ENCODE assay signal across 1 cellular context in genomic region chr1:94863919-94864318, GRCh38.
TF ChIP-seq lines count a peak whose summit lies in the region.

No MANE protein-coding gene starts in this region.

TF ChIP-seq in HepG2, 621 proteins besides CTCF, POLR2A, EP300 and RAD21 (continued from another document):
- no peak for TF ChIP-seq REST (IDR thresholded peaks at IDR 0.05; ENCODE audit: borderline replicate concordance in 1 of 2, low read depth in 1 of 2, low read length in 2 of 2)
- 0 out of 2 replicates have a peak, but pooled peaks have one; percentile 29 for TF ChIP-seq GATAD2A (CRISPR knock-in tag; IDR thresholded peaks at IDR 0.05)
- TF ChIP-seq JUND (CRISPR knock-in tag; IDR thresholded peaks at IDR 0.05): 0 out of 2 replicates have a peak, but pooled peaks have one; percentile 37
- no peak for TF ChIP-seq MATR3 (CRISPR knock-in tag; IDR thresholded peaks at IDR 0.05)
- TF ChIP-seq FOXK1 (CRISPR knock-in tag; IDR thresholded peaks at IDR 0.05; ENCODE audit: borderline replicate concordance, low read depth): no peak
- no peak for TF ChIP-seq ETV5 (CRISPR knock-in tag; IDR thresholded peaks at IDR 0.05; ENCODE audit: borderline replicate concordance)
- TF ChIP-seq FOXA3 (CRISPR knock-in tag; IDR thresholded peaks at IDR 0.05): 0 out of 2 replicates have a peak, but pooled peaks have one; percentile 28
- 0 out of 2 replicates have a peak, but pooled peaks have one; percentile 30 for TF ChIP-seq JUN (CRISPR knock-in tag; IDR thresholded peaks at IDR 0.05)
- no peak; the same call in 1 of the 2 replicates for TF ChIP-seq RXRA (CRISPR knock-in tag; IDR thresholded peaks at IDR 0.05)
- TF ChIP-seq SAP130 (CRISPR knock-in tag; IDR thresholded peaks at IDR 0.05; ENCODE audit: low read depth): 0 out of 2 replicates have a peak, but pooled peaks have one; percentile 27
- peak; percentile 38; the same call in 1 of the 2 replicates for TF ChIP-seq FOSL1 (CRISPR knock-in tag; IDR thresholded peaks at IDR 0.05; ENCODE audit: borderline replicate concordance)
- 0 out of 2 replicates have a peak, but pooled peaks have one; percentile 18 for TF ChIP-seq ZGPAT (CRISPR knock-in tag; IDR thresholded peaks at IDR 0.05)
- peak; percentile 85 for TF ChIP-seq TEAD3 (CRISPR knock-in tag; optimal IDR thresholded peaks at IDR 0.05; ENCODE audit: borderline replicate concordance)
- TF ChIP-seq RARA (CRISPR knock-in tag; IDR thresholded peaks at IDR 0.05): 0 out of 2 replicates have a peak, but pooled peaks have one; percentile 18
- no peak for TF ChIP-seq DBP (CRISPR knock-in tag; IDR thresholded peaks at IDR 0.05; ENCODE audit: not compliant biosample characterization)
